ENCODE assay signal across 1 cellular context in genomic region chr1:113904674-113905434, GRCh38.
TF ChIP-seq lines count a peak whose summit lies in the region.

Gene AP4B1 (minus strand): TSS chr1:113904799. CDS start chr1:113904717, 82 bp downstream.
Gene DCLRE1B (plus strand): TSS chr1:113905326. CDS start chr1:113905587, 261 bp downstream.

TF ChIP-seq in SK-N-SH, 30 proteins besides CTCF, POLR2A, EP300 and RAD21 (continued from another document):
- TF ChIP-seq, protein P1, sequence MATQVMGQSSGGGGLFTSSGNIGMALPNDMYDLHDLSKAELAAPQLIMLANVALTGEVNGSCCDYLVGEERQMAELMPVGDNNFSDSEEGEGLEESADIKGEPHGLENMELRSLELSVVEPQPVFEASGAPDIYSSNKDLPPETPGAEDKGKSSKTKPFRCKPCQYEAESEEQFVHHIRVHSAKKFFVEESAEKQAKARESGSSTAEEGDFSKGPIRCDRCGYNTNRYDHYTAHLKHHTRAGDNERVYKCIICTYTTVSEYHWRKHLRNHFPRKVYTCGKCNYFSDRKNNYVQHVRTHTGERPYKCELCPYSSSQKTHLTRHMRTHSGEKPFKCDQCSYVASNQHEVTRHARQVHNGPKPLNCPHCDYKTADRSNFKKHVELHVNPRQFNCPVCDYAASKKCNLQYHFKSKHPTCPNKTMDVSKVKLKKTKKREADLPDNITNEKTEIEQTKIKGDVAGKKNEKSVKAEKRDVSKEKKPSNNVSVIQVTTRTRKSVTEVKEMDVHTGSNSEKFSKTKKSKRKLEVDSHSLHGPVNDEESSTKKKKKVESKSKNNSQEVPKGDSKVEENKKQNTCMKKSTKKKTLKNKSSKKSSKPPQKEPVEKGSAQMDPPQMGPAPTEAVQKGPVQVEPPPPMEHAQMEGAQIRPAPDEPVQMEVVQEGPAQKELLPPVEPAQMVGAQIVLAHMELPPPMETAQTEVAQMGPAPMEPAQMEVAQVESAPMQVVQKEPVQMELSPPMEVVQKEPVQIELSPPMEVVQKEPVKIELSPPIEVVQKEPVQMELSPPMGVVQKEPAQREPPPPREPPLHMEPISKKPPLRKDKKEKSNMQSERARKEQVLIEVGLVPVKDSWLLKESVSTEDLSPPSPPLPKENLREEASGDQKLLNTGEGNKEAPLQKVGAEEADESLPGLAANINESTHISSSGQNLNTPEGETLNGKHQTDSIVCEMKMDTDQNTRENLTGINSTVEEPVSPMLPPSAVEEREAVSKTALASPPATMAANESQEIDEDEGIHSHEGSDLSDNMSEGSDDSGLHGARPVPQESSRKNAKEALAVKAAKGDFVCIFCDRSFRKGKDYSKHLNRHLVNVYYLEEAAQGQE (IDR thresholded peaks at IDR 0.05; ENCODE audit: low read depth, low read length): no peak
- TF ChIP-seq SIN3A (IDR thresholded peaks at IDR 0.05; ENCODE audit: borderline replicate concordance, low read depth, low read length) (peak; percentile 98), GABPA (IDR thresholded peaks at IDR 0.05; ENCODE audit: low read depth) (peak; percentile 84), NRF1 (IDR thresholded peaks at IDR 0.05; ENCODE audit: low read depth, low read length) (peak; percentile 65), RXRA (IDR thresholded peaks at IDR 0.05; ENCODE audit: borderline replicate concordance, low read depth) (peak; percentile 37; the same call in 1 of the 2 replicates), RCOR1 (IDR thresholded peaks at IDR 0.05; ENCODE audit: low read length) (peak; percentile 70; the same call in 1 of the 2 replicates), RFX5 (IDR thresholded peaks at IDR 0.05; ENCODE audit: low read length) (no peak), PBX3 (IDR thresholded peaks at IDR 0.05) (peak; percentile 53; the same call in 1 of the 2 replicates), ELF1 (IDR thresholded peaks at IDR 0.05) (peak; percentile 79), GATA2 (CRISPR knock-in tag; IDR thresholded peaks at IDR 0.05) (no peak), MXI1 (IDR thresholded peaks at IDR 0.05; ENCODE audit: low read depth, low read length) (no peak; the same call in none of the 2 replicates), POLR2AphosphoS5 (IDR thresholded peaks at IDR 0.05; ENCODE audit: low read depth, low read length) (peak; percentile 88), CHD2 (IDR thresholded peaks at IDR 0.05; ENCODE audit: low read length, partially characterized antibody) (peak; percentile 97)
TF ChIP-seq in SK-N-SH: peak in this region for 18.
